Comparison of ENCODE assay signal across 22 cellular contexts in genomic region chr11:61513143-61513740, GRCh38. TPM values are rescaled to one million over a fixed set of nuclear protein-coding genes. Genes with fewer than 3 reads are reported as not detected.
DNase-seq lines count a peak whose midpoint lies in the region; ATAC-seq and TF ChIP-seq lines count a peak whose summit lies in the region.
"Had no signal": no experiment of that assay in that cellular context is flagged by ENCODE, and none has a peak within 500 bp of the region (broad histone marks: within the 10 kb centered on the region; RNA-seq: fewer than 3 reads in every experiment).

No MANE protein-coding gene starts in this region.

- H3K4me1 ChIP-seq in HEK293 (ENCODE audit: control insufficient read depth, insufficient read depth, low read length) (no peaks in the 10 kb centered on the region), transverse colon (peaks cover 16 to 25% (median 20%) of the 10 kb centered on the region in 4 donors)

- H3K9me3 ChIP-seq in HEK293 (ENCODE audit: control insufficient read depth, insufficient read depth, low read depth, low read length): no peaks in the 10 kb centered on the region
- H3K9me3 ChIP-seq in transverse colon: no peaks in the 10 kb centered on the region
- H3K9me3 ChIP-seq: left lung, SJCRH30, suprapubic skin had no signal

- H3K36me3 ChIP-seq in HEK293 (ENCODE audit: control insufficient read depth in 2 of 2, insufficient read depth in 1 of 2, low read length in 2 of 2): no peaks in the 10 kb centered on the region
- H3K36me3 ChIP-seq in H7 (replicated peaks; ENCODE audit: control insufficient read depth, insufficient read depth, low read length): no peaks in the 10 kb centered on the region
- H3K36me3 ChIP-seq in transverse colon: no peaks in the 10 kb centered on the region
- H3K36me3 ChIP-seq: left lung, SJCRH30, suprapubic skin had no signal

- no peak for ATAC-seq in WTC11
- ATAC-seq: activated CD8-positive, alpha-beta memory T cell treated with anti-CD3 and anti-CD28 coated beads, Interleukin-2, amount 10 ng/mL, durations not matched to agents 7 days and 5 days; left lung had no signal

- H3K4me1 Mint-ChIP-seq in WTC11 (peaks cover 53% of the 10 kb centered on the region), nephron progenitor cell (peaks cover 71% of the 10 kb centered on the region), HFFc6 (ENCODE audit: low read depth) (peaks cover 9% of the 10 kb centered on the region)

- 73 to 80% methylated on average over 1 to 10 of the region's 10 CpGs for WGBS in transverse colon (ENCODE audit: low coverage in 1 of 2), 2 donors

- CTCF ChIA-PET in HEK293 (lab: Yijun Ruan, JAX) (interaction anchor here (1.1 to 17.2 kb wide), 3 partner anchors 11 to 36 kb away, joined by 4 to 325 read pairs (median 5); a partner anchor contains a TSS), WTC11 (lab: Charles Lee) (interaction anchor here (0.7 to 12.5 kb wide), 13 partner anchors 13 to 147 kb away, joined by 3 to 552 read pairs (median 18); a partner anchor contains a TSS)

- POLR2A ChIA-PET in HEK293 (lab: Yijun Ruan, JAX): no interaction called here
- POLR2A ChIA-PET in WTC11 (lab: Charles Lee): no interaction called here

- in situ Hi-C loops in transverse colon (cut with MboI; ENCODE audit: low pct_ligation_motif_present in 1 of 4, low pct_unique_long_range_greater_than_20kb in 1 of 4, low sequenced_read_pairs in 3 of 4): no loop called here

- H3K27me3 Mint-ChIP-seq in WTC11 (ENCODE audit: low read depth): peaks cover 31% of the 10 kb centered on the region
- H3K27me3 Mint-ChIP-seq in nephron progenitor cell (ENCODE audit: low read depth, poor library complexity): peaks cover 12% of the 10 kb centered on the region
- peaks cover 38% of the 10 kb centered on the region for H3K27me3 Mint-ChIP-seq in HFFc6 (ENCODE audit: insufficient read depth)

- no peak for TF ChIP-seq POLR2A in transverse colon (IDR thresholded peaks at IDR 0.05)

- H3K27ac Mint-ChIP-seq in WTC11: peak overlapping the region; percentile 78; the same call in 1 of the 2 replicates
- H3K27ac Mint-ChIP-seq in nephron progenitor cell: peak overlapping the region; percentile 2
- H3K27ac Mint-ChIP-seq in HFFc6: no peak overlapping the region
- H3K27ac Mint-ChIP-seq: activated CD8-positive, alpha-beta memory T cell treated with anti-CD3 and anti-CD28 coated beads, Interleukin-2, amount 10 ng/mL, durations not matched to agents 7 days and 5 days had no signal

- H3K4me3 Mint-ChIP-seq in WTC11: no peak overlapping the region
- no peak overlapping the region for H3K4me3 Mint-ChIP-seq in nephron progenitor cell
- no peak overlapping the region for H3K4me3 Mint-ChIP-seq in HFFc6
- H3K4me3 Mint-ChIP-seq: activated CD8-positive, alpha-beta memory T cell treated with anti-CD3 and anti-CD28 coated beads, Interleukin-2, amount 10 ng/mL, durations not matched to agents 7 days and 5 days had no signal

- H3K4me3 ChIP-seq in HEK293 (ENCODE audit: low read depth, low read length) (no peak overlapping the region), H7 (ENCODE audit: insufficient read depth, low read depth, low read length) (no peak overlapping the region), transverse colon (no peak overlapping the region)
- H3K4me3 ChIP-seq: left lung, SJCRH30, suprapubic skin had no signal

- peak; percentile 63 for DNase-seq in COLO668 (lab: John Stamatoyannopoulos, UW; ENCODE audit: unreplicated experiment)
- no peak for DNase-seq in WTC11 (ENCODE audit: low spot score)
- DNase-seq in nephron progenitor cell: no peak
- DNase-seq in H7: no peak
- DNase-seq in transverse colon: no peak
- no peak for DNase-seq in HFFc6
- DNase-seq: activated CD4-positive, alpha-beta T cell treated with anti-CD3 and anti-CD28 coated beads for 1 hour; activated CD8-positive, alpha-beta memory T cell treated with anti-CD3 and anti-CD28 coated beads, Interleukin-2, amount 10 ng/mL, durations not matched to agents 7 days and 5 days; activated gamma-delta T cell treated with Interleukin-2 at 50 U/mL for 16 hours; amygdala; GOT3; Karpas-422; left lung; NCI-H1105 treated with DMSO at 0.1 percent for 48 hours; NCI-H2227 treated with DMSO at 0.1 percent for 48 hours; OCI-M1; SJCRH30; stimulated activated CD4-positive, alpha-beta T cell treated with anti-CD3 and anti-CD28 coated beads, Interleukin-4, amount 100 ng/mL, for 1 hour had no signal

- intact Hi-C loops in transverse colon (cut with DNase I; ENCODE audit: low total_unique reads): no loop called here

- peaks cover 22% of the 10 kb centered on the region for H3K27me3 ChIP-seq in H7 (ENCODE audit: control insufficient read depth, insufficient read depth, low read length)
- H3K27me3 ChIP-seq in transverse colon: peaks cover 32% of the 10 kb centered on the region
- H3K27me3 ChIP-seq: SJCRH30 had no signal

- no peak overlapping the region for H3K27ac ChIP-seq in HEK293 (ENCODE audit: extremely low read depth, low read depth, low read length)
- peak overlapping the region in 1 of 4 donors; percentile 29 for H3K27ac ChIP-seq in transverse colon
- H3K27ac ChIP-seq: left lung, suprapubic skin had no signal

- H3K9me3 Mint-ChIP-seq in WTC11: no peaks in the 10 kb centered on the region
- no peaks in the 10 kb centered on the region for H3K9me3 Mint-ChIP-seq in nephron progenitor cell
- H3K9me3 Mint-ChIP-seq in HFFc6: no peaks in the 10 kb centered on the region

- H3K36me3 Mint-ChIP-seq in WTC11 (no peaks in the 10 kb centered on the region), nephron progenitor cell (ENCODE audit: low read depth) (no peaks in the 10 kb centered on the region), HFFc6 (ENCODE audit: low read depth) (no peaks in the 10 kb centered on the region)
- H3K36me3 Mint-ChIP-seq: activated CD8-positive, alpha-beta memory T cell treated with anti-CD3 and anti-CD28 coated beads, Interleukin-2, amount 10 ng/mL, durations not matched to agents 7 days and 5 days had no signal

- TF ChIP-seq CTCF in HEK293 (tag by site-specific recombination; IDR thresholded peaks at IDR 0.05) (no peak), WTC11 (IDR thresholded peaks at IDR 0.05) (no peak), nephron progenitor cell (IDR thresholded peaks at IDR 0.05) (no peak), transverse colon (IDR thresholded peaks at IDR 0.05) (no peak), HFFc6 (IDR thresholded peaks at IDR 0.05) (no peak)

- TF ChIP-seq EP300 in transverse colon (IDR thresholded peaks at IDR 0.05; ENCODE audit: low read depth): no peak

TF ChIP-seq in HEK293, 187 proteins besides CTCF, POLR2A, EP300 and RAD21:
- 0 out of 2 replicates have a peak, but pooled peaks have one; percentile 8 for TF ChIP-seq EGR2 (tag by site-specific recombination; IDR thresholded peaks at IDR 0.05; ENCODE audit: low read depth)
- no peak for TF ChIP-seq ZNF677 (tag by site-specific recombination; IDR thresholded peaks at IDR 0.05)

TF ChIP-seq in WTC11, 78 proteins besides CTCF, POLR2A, EP300 and RAD21:
- TF ChIP-seq CREM (CRISPR knock-in tag; IDR thresholded peaks at IDR 0.05) (no peak), E2F4 (CRISPR knock-in tag; IDR thresholded peaks at IDR 0.05; ENCODE audit: borderline replicate concordance, low read depth) (no peak), FOXP1 (CRISPR knock-in tag; IDR thresholded peaks at IDR 0.05; ENCODE audit: borderline replicate concordance) (no peak)
- TF ChIP-seq, protein P1, sequence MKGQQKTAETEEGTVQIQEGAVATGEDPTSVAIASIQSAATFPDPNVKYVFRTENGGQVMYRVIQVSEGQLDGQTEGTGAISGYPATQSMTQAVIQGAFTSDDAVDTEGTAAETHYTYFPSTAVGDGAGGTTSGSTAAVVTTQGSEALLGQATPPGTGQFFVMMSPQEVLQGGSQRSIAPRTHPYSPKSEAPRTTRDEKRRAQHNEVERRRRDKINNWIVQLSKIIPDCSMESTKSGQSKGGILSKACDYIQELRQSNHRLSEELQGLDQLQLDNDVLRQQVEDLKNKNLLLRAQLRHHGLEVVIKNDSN (CRISPR knock-in tag; IDR thresholded peaks at IDR 0.05): no peak

RNA-seq across cellular contexts. Expression of gene LRRC10B, which starts 4.7 kb away (rescaled TPM):
- total RNA-seq in WTC11 (2021): 1.1 to 1.5 TPM (median 1.3 TPM) in 3 replicates
- total RNA-seq in H7 (2014; rRNA removed; shearing (Covaris generic)): 2.5 and 2.6 TPM in 2 replicates
- 1 to 10 TPM in 1 of 4 donors, under 1 TPM in 2, not detected in 1; 0.32 to 1.1 (median 0.60) TPM for total RNA-seq in transverse colon
- not detected for total RNA-seq in HFFc6 (2021; fragmentation: NEBNext Ultra II Directional; extraction: Animal tissue kit (Norgen Biotek cat#: 25700))
- total RNA-seq: endothelial cell of umbilical vein, fibroblast of villous mesenchyme had no signal
